33 cellular contexts compared by ENCODE assay signal in the genomic region with DNA sequence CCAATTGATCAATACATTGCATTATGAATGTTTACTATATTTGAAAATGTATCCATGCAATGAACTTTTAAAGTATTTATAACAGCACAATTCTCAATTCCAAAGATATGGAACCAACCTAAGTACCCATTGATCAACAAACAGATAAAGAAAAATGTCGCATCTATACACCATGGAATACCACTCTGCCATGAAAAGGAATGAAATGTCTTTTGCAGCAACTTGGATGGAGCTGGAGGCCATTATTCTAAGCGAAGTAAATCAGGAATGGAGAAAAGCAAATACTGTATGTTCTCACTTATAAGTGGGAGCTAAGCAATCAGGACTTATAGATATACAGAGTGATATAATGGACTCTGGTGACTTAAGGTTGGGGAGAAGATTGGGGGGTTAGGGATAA. TPM values are rescaled to one million over a fixed set of nuclear protein-coding genes. Genes with fewer than 3 reads are reported as not detected.
DNase-seq lines count a peak whose midpoint lies in the region; ATAC-seq, FAIRE-seq and TF ChIP-seq lines count a peak whose summit lies in the region.
"Had no signal": no experiment of that assay in that cellular context is flagged by ENCODE, and none has a peak within 500 bp of the region (broad histone marks: within the 10 kb centered on the region; RNA-seq: fewer than 3 reads in every experiment).

No MANE protein-coding gene starts in this region.

- H3K36me3 ChIP-seq in HEK293 (ENCODE audit: control insufficient read depth in 2 of 2, insufficient read depth in 1 of 2, low read length in 2 of 2): peaks cover 18 to 39% of the 10 kb centered on the region in 2 experiments; a peak in 2 of 3 replicates
- H3K36me3 ChIP-seq in K562 (ENCODE audit: control insufficient read depth, insufficient read depth, low read length): peaks cover 84% of the 10 kb centered on the region
- H3K36me3 ChIP-seq in neutrophil: peaks cover 49% of the 10 kb centered on the region

- POLR2A ChIA-PET in HEK293 (lab: Yijun Ruan, JAX) (no interaction called here), K562 (lab: Yijun Ruan, JAX) (interaction anchor here (0.7 to 1.1 kb wide), 4 partner anchors 11 to 29 kb away, joined by 3 to 4 read pairs (median 4); no protein-coding TSS in a partner anchor)

- intact Hi-C loops in K562 (cut with micrococcal nuclease): no loop called here

- TF ChIP-seq EP300 in K562 (IDR thresholded peaks at IDR 0.05; ENCODE audit: low read length): no peak

- no peak for FAIRE-seq in K562 (lab: Jason Lieb, UNC)
- FAIRE-seq: A204.1, A549, D721Med had no signal

- CTCF ChIA-PET in HEK293 (lab: Yijun Ruan, JAX): no interaction called here
- CTCF ChIA-PET in K562 (lab: Yijun Ruan, JAX; ENCODE audit: low intra/inter-chr PET ratio): no interaction called here

- H3K4me3 ChIP-seq in HEK293 (ENCODE audit: low read depth, low read length) (no peak overlapping the region), K562 (no peak overlapping the region), neutrophil (ENCODE audit: low read depth in 1 of 2, low read length in 1 of 2) (no peak overlapping the region)
- H3K4me3 ChIP-seq: A549; BLaER1; BLaER1 treated with 17β-estradiol and CSF1 and Interleukin-3, amounts not matched to agents 10 nM and 100 nM had no signal

- H3K79me2 ChIP-seq in K562 (ENCODE audit: control insufficient read depth, insufficient read depth, low read length): peaks cover 99% of the 10 kb centered on the region

- H3K27me3 ChIP-seq in K562 (ENCODE audit: control insufficient read depth in 2 of 2, insufficient read depth in 2 of 2, low read length in 2 of 2) (no peaks in the 10 kb centered on the region), neutrophil (no peaks in the 10 kb centered on the region)
- H3K27me3 ChIP-seq: BE2C; BLaER1; BLaER1 treated with 17β-estradiol and CSF1 and Interleukin-3, amounts not matched to agents 10 nM and 100 nM had no signal

- TF ChIP-seq POLR2A in K562 (conservative IDR thresholded peaks at IDR 0.05): no peak

- in situ Hi-C loops in K562 (cut with MboI): no loop called here

- no peak for DNase-seq in K562 (ENCODE audit: extremely low read depth in 1 of 4, low spot score in 3 of 4)
- DNase-seq in NCI-H1694 treated with DMSO at 0.1 percent for 48 hours (lab: John Stamatoyannopoulos, UW): no peak
- no peak for DNase-seq in NCI-H510A (lab: John Stamatoyannopoulos, UW)
- DNase-seq: 8988T; ACHN; AML-193; BE2C; C1 segment of cervical spinal cord; Caco-2; Calu3; CD4-positive, alpha-beta memory T cell; CD4-positive, alpha-beta T cell; CD4-positive, CD25-positive, alpha-beta regulatory T cell; CD8-positive, alpha-beta memory T cell; CD8-positive, alpha-beta T cell; COR-L47; DMS 273 treated with DMSO at 0.1 percent for 48 hours; DMS153; DMS53; DMS79; DMS79 treated with DMSO at 0.1 percent for 48 hours; DND-41; EL had no signal

- ATAC-seq in K562: no peak
- ATAC-seq in GM21529 (IDR thresholded peaks at IDR 0.05; ENCODE audit: unreplicated experiment): no peak
- ATAC-seq: A549; CD8-positive, alpha-beta T cell had no signal

- no peak for TF ChIP-seq CTCF in HEK293 (tag by site-specific recombination; IDR thresholded peaks at IDR 0.05)
- TF ChIP-seq CTCF in K562 (IDR thresholded peaks at IDR 0.05 in 2 of 3, conservative IDR thresholded peaks at IDR 0.05 in 1 of 3; ENCODE audit: insufficient read depth in 2 of 3, low read depth in 1 of 3, low read length in 3 of 3): no peak
- no peak for TF ChIP-seq CTCF in neutrophil (IDR thresholded peaks at IDR 0.05)

- no peak for TF ChIP-seq RAD21 in K562 (CRISPR knock-in tag; conservative IDR thresholded peaks at IDR 0.05 in 1 of 2, IDR thresholded peaks at IDR 0.05 in 1 of 2)

- H3K9me3 ChIP-seq in HEK293 (ENCODE audit: control insufficient read depth, insufficient read depth, low read depth, low read length) (no peaks in the 10 kb centered on the region), K562 (replicated peaks; ENCODE audit: control insufficient read depth, insufficient read depth, low read depth, low read length) (0 out of 2 replicates have a peak, but pooled peaks cover 3% of the 10 kb centered on the region), neutrophil (no peaks in the 10 kb centered on the region)
- H3K9me3 ChIP-seq: A549, BE2C, Caco-2 had no signal

- H3K27ac ChIP-seq in HEK293 (ENCODE audit: extremely low read depth, low read depth, low read length) (no peak overlapping the region), K562 (ENCODE audit: extremely low read depth, low read depth, low read length) (no peak overlapping the region), neutrophil (peak overlapping the region; percentile 19)
- H3K27ac ChIP-seq: 22Rv1; A549; BLaER1; BLaER1 treated with 17β-estradiol and CSF1 and Interleukin-3, amounts not matched to agents 10 nM and 100 nM; C4-2B had no signal

- no TSS peak for BruUV-seq in K562 (replicated peaks; lab: Mats Ljungman, UMichigan)

- H3K9ac ChIP-seq in K562 (ENCODE audit: insufficient read depth in 1 of 2, low read depth in 2 of 2, low read length in 2 of 2): no peak overlapping the region
- H3K9ac ChIP-seq: BLaER1; BLaER1 treated with 17β-estradiol and CSF1 and Interleukin-3, amounts not matched to agents 10 nM and 100 nM had no signal

- H3K4me2 ChIP-seq in K562 (ENCODE audit: insufficient read depth, low read length): no peak overlapping the region
- H3K4me2 ChIP-seq: A549; BLaER1; BLaER1 treated with 17β-estradiol and CSF1 and Interleukin-3, amounts not matched to agents 10 nM and 100 nM had no signal

- H3K9me1 ChIP-seq in K562 (ENCODE audit: control insufficient read depth, insufficient read depth, low read length): no peaks in the 10 kb centered on the region

- H3K4me1 ChIP-seq in HEK293 (ENCODE audit: control insufficient read depth, insufficient read depth, low read length) (0 out of 2 replicates have a peak, but pooled peaks cover 3% of the 10 kb centered on the region), K562 (replicated peaks in 1 of 2; ENCODE audit: control insufficient read depth in 2 of 2, insufficient read depth in 2 of 2, low read length in 2 of 2) (no peaks in the 10 kb centered on the region), neutrophil (ENCODE audit: control insufficient read depth in 1 of 2, insufficient read depth in 1 of 2, low read depth in 1 of 2, low read length in 1 of 2) (peaks cover 0 to 5% of the 10 kb centered on the region in 2 experiments)
- H3K4me1 ChIP-seq: A549, BE2C had no signal

- H4K20me1 ChIP-seq in K562 (replicated peaks; ENCODE audit: control insufficient read depth, insufficient read depth, low read length): peaks cover 18% of the 10 kb centered on the region; the same call in 1 of the 2 replicates

- H2AFZ ChIP-seq in K562 (ENCODE audit: low read depth, low read length): no peak overlapping the region

- 88% methylated on average over 2 of the region's 2 CpGs for WGBS in K562 (ENCODE audit: insufficient coverage, low coverage, missing lambda C conversion rate)

TF ChIP-seq in HEK293, 187 proteins besides CTCF, POLR2A, EP300 and RAD21:
- TF ChIP-seq ZNF146 (tag by site-specific recombination; IDR thresholded peaks at IDR 0.05) (peak; percentile 93), ZNF645 (tag by site-specific recombination; IDR thresholded peaks at IDR 0.05) (no peak)

TF ChIP-seq in K562, 482 proteins besides CTCF, POLR2A, EP300 and RAD21:
- TF ChIP-seq EWSR1 (IDR thresholded peaks at IDR 0.05; ENCODE audit: borderline replicate concordance, low read depth, partially characterized antibody): no peak
- TF ChIP-seq TBL1XR1 (IDR thresholded peaks at IDR 0.05; ENCODE audit: low read length in 2 of 2): no peak
- peak; percentile 41 for TF ChIP-seq ZNF146 (CRISPR knock-in tag; IDR thresholded peaks at IDR 0.05; ENCODE audit: unreplicated experiment)
TF ChIP-seq in K562: peak in this region for 1.

RNA-seq across cellular contexts. Expression of gene SRPK1, which starts 22.9 kb away (rescaled TPM):
- 323 and 660 TPM in 2 replicates for total RNA-seq in K562 (2011; cell fraction: chromatin; rRNA removed; ENCODE audit: low replicate concordance)
- 230 and 256 TPM in 2 replicates for total RNA-seq in K562 (2011; cell fraction: nucleolus; rRNA removed)
- 346 and 443 TPM in 2 replicates for total RNA-seq in K562 (2011; cell fraction: nucleoplasm; rRNA removed)
- total RNA-seq in K562 (2014; rRNA removed): 150 and 159 TPM in 2 replicates
- total RNA-seq in K562 (2014; rRNA removed; fragmentation: Illumina TruSeq; extraction: Trizol): 185 and 195 TPM in 2 replicates
- 164 and 183 TPM in 2 replicates for total RNA-seq in K562 (2015; rRNA removed; fragmentation: Illumina TruSeq; extraction: Trizol)
- total RNA-seq in K562 (2021): 155 and 160 TPM in 2 replicates
- polyA plus RNA-seq in K562 (2011; rRNA removed): 95.8 and 140 TPM in 2 replicates
- polyA plus RNA-seq in K562 (2011; cell fraction: cytosol; rRNA removed): 30.0 and 51.6 TPM in 2 replicates
- 78.7 and 90.6 TPM in 2 replicates for polyA plus RNA-seq in K562 (2011; cell fraction: nucleus; rRNA removed)
- 49.0 and 82.7 TPM in 2 replicates for polyA plus RNA-seq in K562 (2012)
- polyA plus RNA-seq in K562 (2014; fragmentation: Illumina TruSeq; extraction: Trizol): 134 and 167 TPM in 2 replicates
- polyA plus RNA-seq in K562 (2014; fragmentation: Nextera tagmentation; extraction: Ambion mirVana): 100 to 1,000 TPM in 1 of 2 experiments, 10 to 100 TPM in 1; 99.6 to 164 TPM
- polyA plus RNA-seq in K562 (2014; rRNA removed): 116 and 135 TPM in 2 replicates
- 308 and 311 TPM in 2 replicates for polyA minus RNA-seq in K562 (2011; rRNA and poly(A)+ RNA removed)
- 93.0 and 108 TPM in 2 replicates for polyA minus RNA-seq in K562 (2011; cell fraction: cytosol; rRNA and poly(A)+ RNA removed)
- polyA minus RNA-seq in K562 (2011; cell fraction: nucleus; rRNA and poly(A)+ RNA removed): 135 and 201 TPM in 2 replicates

Comparison
In these comparisons a context has a peak if more than half of its experiments do, and no peak if none do; other contexts are left out.
1. Of the 44 proteins assayed by ChIP-seq in both K562 and HEK293: peak only in K562: none; only in HEK293: none; in both: ZNF146; in neither: 43.